ENCODE assay signal across 19 cellular contexts in the genomic region with DNA sequence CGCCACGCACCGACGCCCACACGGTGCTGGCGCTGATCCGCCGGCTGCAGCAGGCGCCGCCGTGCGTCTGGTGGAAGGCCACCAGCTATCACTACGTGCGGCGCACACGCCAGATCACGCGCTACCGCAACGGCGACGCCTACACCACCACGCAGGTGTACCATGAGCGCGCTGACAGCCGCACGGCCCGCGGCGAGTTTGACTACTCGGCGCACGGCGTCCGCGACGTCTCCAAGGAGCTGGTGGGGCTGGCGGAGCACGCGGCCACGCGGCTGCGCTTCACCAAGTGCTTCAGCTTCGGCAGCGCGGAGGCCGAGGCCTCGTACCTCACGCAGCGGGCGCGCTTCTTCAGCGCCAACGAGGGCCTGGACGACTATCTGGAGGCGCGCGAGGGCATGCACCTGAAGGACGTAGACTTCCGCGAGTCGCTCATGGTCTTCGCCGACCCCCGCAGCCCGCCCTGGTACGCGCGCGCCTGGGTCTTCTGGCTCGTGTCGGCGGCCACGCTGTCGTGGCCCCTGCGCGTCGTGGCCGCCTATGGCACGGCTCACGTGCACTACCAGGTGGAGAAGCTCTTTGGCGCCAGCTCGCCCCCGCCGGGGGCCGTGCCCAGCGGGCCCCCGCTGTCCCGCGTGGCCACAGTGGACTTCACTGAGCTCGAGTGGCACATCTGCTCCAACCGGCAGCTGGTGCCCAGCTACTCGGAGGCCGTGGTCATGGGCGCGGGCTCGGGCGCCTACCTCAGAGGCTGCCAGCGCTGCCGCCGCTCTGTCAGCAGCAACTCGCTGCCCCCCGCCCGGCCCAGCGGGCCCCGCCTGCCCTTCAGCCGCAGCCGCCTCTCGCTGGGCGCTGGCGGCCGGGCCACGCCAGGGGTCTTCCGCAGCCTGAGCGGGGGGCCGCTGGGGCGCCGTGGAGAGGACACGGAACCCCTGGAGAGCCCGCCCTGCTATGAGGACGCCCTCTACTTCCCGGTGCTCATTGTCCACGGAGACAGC. TPM values are rescaled to one million over a fixed set of nuclear protein-coding genes. Genes with fewer than 3 reads are reported as not detected.
DNase-seq lines count a peak whose midpoint lies in the region; ATAC-seq, FAIRE-seq and TF ChIP-seq lines count a peak whose summit lies in the region.
"Had no signal": no experiment of that assay in that cellular context is flagged by ENCODE, and none has a peak within 500 bp of the region (broad histone marks: within the 10 kb centered on the region; RNA-seq: fewer than 3 reads in every experiment).

No MANE protein-coding gene starts in this region.

- POLR2A ChIA-PET in activated CD4-positive, alpha-beta T cell treated with anti-CD3 and anti-CD28 coated beads for 36 hours (lab: Charles Lee), result no interaction called here
- POLR2A ChIA-PET in Caco-2 (lab: Charles Lee), result no interaction called here

- H3K9ac ChIP-seq in endodermal cell (ENCODE audit: extremely low read depth, low read length, poor library complexity, severe bottlenecking), result no peak overlapping the region
- H3K9ac ChIP-seq: BLaER1 treated with 17β-estradiol and CSF1 and Interleukin-3, amounts not matched to agents 10 nM and 100 nM had no signal

- no peak overlapping the region for H3K4me3 ChIP-seq in H7 (ENCODE audit: insufficient read depth, low read depth, low read length)
- no peak overlapping the region for H3K4me3 ChIP-seq in endodermal cell (ENCODE audit: low read length)
- H3K4me3 ChIP-seq in testis, result peak overlapping the region; percentile 15 to 26
- no peak overlapping the region for H3K4me3 ChIP-seq in Caco-2 (ENCODE audit: low read depth, low read length)
- H3K4me3 ChIP-seq: BLaER1 treated with 17β-estradiol and CSF1 and Interleukin-3, amounts not matched to agents 10 nM and 100 nM had no signal

- ATAC-seq in activated CD4-positive, alpha-beta T cell treated with anti-CD3 and anti-CD28 coated beads for 36 hours, result no peak
- ATAC-seq: HCT116 had no signal

- no peaks in the 10 kb centered on the region for H3K9me3 Mint-ChIP-seq in endodermal cell
- H3K9me3 Mint-ChIP-seq in activated CD4-positive, alpha-beta T cell treated with anti-CD3 and anti-CD28 coated beads for 36 hours (ENCODE audit: low read depth), result no peaks in the 10 kb centered on the region
- H3K9me3 Mint-ChIP-seq in Caco-2 (ENCODE audit: unreplicated experiment), result no peaks in the 10 kb centered on the region

- no peak for FAIRE-seq in H54 (lab: Jason Lieb, UNC)
- FAIRE-seq: GM18507 had no signal

- no peaks in the 10 kb centered on the region for H3K36me3 ChIP-seq in H7 (replicated peaks; ENCODE audit: control insufficient read depth, insufficient read depth, low read length)
- H3K36me3 ChIP-seq in endodermal cell (ENCODE audit: control insufficient read depth, insufficient read depth, low read length), result no peaks in the 10 kb centered on the region
- H3K36me3 ChIP-seq in testis (ENCODE audit: low read depth, missing control alignments), result no peaks in the 10 kb centered on the region
- H3K36me3 ChIP-seq in Caco-2 (ENCODE audit: control insufficient read depth, insufficient read depth, low read length), result no peaks in the 10 kb centered on the region
- H3K36me3 ChIP-seq: BLaER1 treated with 17β-estradiol and CSF1 and Interleukin-3, amounts not matched to agents 10 nM and 100 nM had no signal

- intact Hi-C loops in testis (cut with DNase I; ENCODE audit: low total_unique reads), result no loop called here
- intact Hi-C loops in activated CD4-positive, alpha-beta T cell treated with anti-CD3 and anti-CD28 coated beads for 36 hours (cut with DNase I, micrococcal nuclease), result no loop called here
- intact Hi-C loops in Caco-2 (cut with micrococcal nuclease; ENCODE audit: unreplicated experiment), result no loop called here

- no TSS peak for BruUV-seq in Caco-2 (replicated peaks; lab: Mats Ljungman, UMichigan)

- no peak overlapping the region for H3K4me3 Mint-ChIP-seq in endodermal cell
- H3K4me3 Mint-ChIP-seq in activated CD4-positive, alpha-beta T cell treated with anti-CD3 and anti-CD28 coated beads for 36 hours, result no peak overlapping the region
- no peak overlapping the region for H3K4me3 Mint-ChIP-seq in Caco-2 (ENCODE audit: unreplicated experiment)

- H3K4me1 Mint-ChIP-seq in endodermal cell (peaks cover 9% of the 10 kb centered on the region), Caco-2 (ENCODE audit: low read depth, unreplicated experiment) (peaks cover 21% of the 10 kb centered on the region)
- H3K4me1 Mint-ChIP-seq in activated CD4-positive, alpha-beta T cell treated with anti-CD3 and anti-CD28 coated beads for 36 hours, result peaks cover 8% of the 10 kb centered on the region

- no peaks in the 10 kb centered on the region for H3K9me3 ChIP-seq in endodermal cell (ENCODE audit: control insufficient read depth, low read length)
- H3K9me3 ChIP-seq in testis, result no peaks in the 10 kb centered on the region
- H3K9me3 ChIP-seq in Caco-2, result no peaks in the 10 kb centered on the region

- TF ChIP-seq POLR2A in testis (IDR thresholded peaks at IDR 0.05), result no peak
- TF ChIP-seq POLR2A in H54 (IDR thresholded peaks at IDR 0.05; ENCODE audit: low read depth, low read length), result no peak

- peak overlapping the region; percentile 30 for H3K27ac ChIP-seq in angular gyrus (ENCODE audit: low read depth, low read length)
- no peak overlapping the region for H3K27ac ChIP-seq in endodermal cell (ENCODE audit: low read depth, low read length)
- H3K27ac ChIP-seq in testis, result no peak overlapping the region
- H3K27ac ChIP-seq: BLaER1 treated with 17β-estradiol and CSF1 and Interleukin-3, amounts not matched to agents 10 nM and 100 nM; HL-60 had no signal

- DNase-seq in H7 (peak; percentile 55), endodermal cell (peak; percentile 39), testis (no peak), H54 (ENCODE audit: insufficient read length, low spot score) (no peak), Caco-2 (no peak)
- DNase-seq in activated CD4-positive, alpha-beta T cell treated with anti-CD3 and anti-CD28 coated beads for 36 hours, result no peak
- DNase-seq: ACHN; Calu3; CD4-positive, CD25-positive, alpha-beta regulatory T cell; DMS 273 treated with DMSO at 0.1 percent for 48 hours; GOT3; KBM-7 had no signal

- H3K27me3 Mint-ChIP-seq in endodermal cell (ENCODE audit: insufficient read depth) (peaks cover 47% of the 10 kb centered on the region), Caco-2 (ENCODE audit: insufficient read depth, unreplicated experiment) (peaks cover 6% of the 10 kb centered on the region)
- peaks cover 8% of the 10 kb centered on the region for H3K27me3 Mint-ChIP-seq in activated CD4-positive, alpha-beta T cell treated with anti-CD3 and anti-CD28 coated beads for 36 hours

- TF ChIP-seq CTCF in endodermal cell (conservative IDR thresholded peaks at IDR 0.05), result no peak
- TF ChIP-seq CTCF in testis (IDR thresholded peaks at IDR 0.05), result no peak
- no peak for TF ChIP-seq CTCF in Caco-2 (IDR thresholded peaks at IDR 0.05; ENCODE audit: insufficient read depth in 1 of 2, low read depth in 1 of 2, low read length in 1 of 2, severe bottlenecking in 1 of 2, unreplicated experiment in 1 of 2)

- H3K36me3 Mint-ChIP-seq in endodermal cell (ENCODE audit: low read depth) (no peaks in the 10 kb centered on the region), Caco-2 (ENCODE audit: insufficient read depth, unreplicated experiment) (peaks cover 9% of the 10 kb centered on the region)
- H3K36me3 Mint-ChIP-seq in activated CD4-positive, alpha-beta T cell treated with anti-CD3 and anti-CD28 coated beads for 36 hours (ENCODE audit: low read depth), result no peaks in the 10 kb centered on the region
- H3K36me3 Mint-ChIP-seq: CD4-positive, CD25-positive, alpha-beta regulatory T cell had no signal

- peaks cover 31% of the 10 kb centered on the region for H3K27me3 ChIP-seq in H7 (ENCODE audit: control insufficient read depth, insufficient read depth, low read length)
- H3K27me3 ChIP-seq in endodermal cell (ENCODE audit: control insufficient read depth, insufficient read depth, low read length, poor library complexity, severe bottlenecking), result peaks cover 45% of the 10 kb centered on the region
- H3K27me3 ChIP-seq in testis, result no peaks in the 10 kb centered on the region
- no peaks in the 10 kb centered on the region; the same call in 1 of the 2 replicates for H3K27me3 ChIP-seq in Caco-2 (replicated peaks; ENCODE audit: control insufficient read depth, insufficient read depth, low read length)

- WGBS in endodermal cell (ENCODE audit: insufficient coverage in 1 of 2, insufficient read length in 1 of 2), 2 experiments, result 94 to 97% methylated on average over 103 to 123 of the region's 123 CpGs
- 64 to 74% methylated on average over 13 to 114 of the region's 123 CpGs for WGBS in testis, 2 donors

- no peaks in the 10 kb centered on the region for H3K4me1 ChIP-seq in endodermal cell (ENCODE audit: control insufficient read depth, insufficient read depth, low read length)
- H3K4me1 ChIP-seq in testis, result peaks cover 8% of the 10 kb centered on the region
- H3K4me1 ChIP-seq in Caco-2, result peaks cover 12% of the 10 kb centered on the region

- H3K27ac Mint-ChIP-seq in endodermal cell, result no peak overlapping the region
- H3K27ac Mint-ChIP-seq in activated CD4-positive, alpha-beta T cell treated with anti-CD3 and anti-CD28 coated beads for 36 hours, result no peak overlapping the region
- H3K27ac Mint-ChIP-seq in Caco-2 (ENCODE audit: unreplicated experiment), result no peak overlapping the region

- CTCF ChIA-PET in activated CD4-positive, alpha-beta T cell treated with anti-CD3 and anti-CD28 coated beads for 36 hours (lab: Charles Lee), result interaction anchor here (0.7 kb wide), 1 partner anchor 95 kb away, joined by 3 read pairs; no protein-coding TSS in a partner anchor
- CTCF ChIA-PET in Caco-2 (lab: Charles Lee), result no interaction called here

RNA-seq across cellular contexts. Expression of a gene that starts 3.2 kb away (rescaled TPM):
- total RNA-seq in H7 (2014; rRNA removed; shearing (Covaris generic)), result 0.42 and 0.85 TPM in 2 replicates
- under 1 TPM in 1 of 2 donors, not detected in 1; 0.20 TPM for total RNA-seq in endodermal cell
- 0.50 TPM for polyA plus RNA-seq in endodermal cell (2013, experiment 1 of 2)
- polyA plus RNA-seq in endodermal cell (2013, experiment 2 of 2), result 0.41 TPM
- total RNA-seq in testis, result 1 to 10 TPM; 1.4 to 1.7 TPM
- 0.90 TPM for polyA plus RNA-seq in testis (ENCODE audit: insufficient read depth, low read depth, low replicate concordance)
- total RNA-seq in activated CD4-positive, alpha-beta T cell treated with anti-CD3 and anti-CD28 coated beads for 36 hours, result not detected
- total RNA-seq in Caco-2 (2022), result 0.68 and 0.88 TPM in 2 replicates
- total RNA-seq: A172; CD4-positive, CD25-positive, alpha-beta regulatory T cell; Daoy had no signal
- polyA plus RNA-seq: CD4-positive, CD25-positive, alpha-beta regulatory T cell had no signal

RNA-seq across cellular contexts. Expression of a gene that starts 6.0 kb away (rescaled TPM):
- 117 and 125 TPM in 2 replicates for total RNA-seq in H7 (2014; rRNA removed; shearing (Covaris generic))
- 10 to 100 TPM; 70.6 to 80.1 TPM for total RNA-seq in endodermal cell
- 55.2 TPM for polyA plus RNA-seq in endodermal cell (2013, experiment 1 of 2)
- polyA plus RNA-seq in endodermal cell (2013, experiment 2 of 2), result 51.0 TPM
- total RNA-seq in testis, result 10 to 100 TPM; 60.5 to 94.1 TPM
- polyA plus RNA-seq in testis (ENCODE audit: insufficient read depth, low read depth, low replicate concordance), result 82.6 TPM
- 10 to 100 TPM; 47.5 to 49.8 TPM for total RNA-seq in activated CD4-positive, alpha-beta T cell treated with anti-CD3 and anti-CD28 coated beads for 36 hours
- total RNA-seq in Caco-2 (2022), result 140 and 159 TPM in 2 replicates

RNA-seq across cellular contexts. Expression of a gene that starts 16.9 kb away (rescaled TPM):
- 3.5 and 12.0 TPM in 2 replicates for total RNA-seq in H7 (2014; rRNA removed; shearing (Covaris generic))
- 1 to 10 TPM; 3.5 to 3.8 TPM for total RNA-seq in endodermal cell
- polyA plus RNA-seq in endodermal cell (2013, experiment 1 of 2), result 74.4 TPM
- polyA plus RNA-seq in endodermal cell (2013, experiment 2 of 2), result 67.1 TPM
- 1 to 10 TPM; 4.0 to 7.4 TPM for total RNA-seq in testis
- 17.3 TPM for polyA plus RNA-seq in testis (ENCODE audit: insufficient read depth, low read depth, low replicate concordance)
- total RNA-seq in activated CD4-positive, alpha-beta T cell treated with anti-CD3 and anti-CD28 coated beads for 36 hours, result 1 to 10 TPM; 1.3 to 1.6 TPM
- total RNA-seq in Caco-2 (2022), result 4.9 and 6.1 TPM in 2 replicates
- polyA plus RNA-seq: CD4-positive, CD25-positive, alpha-beta regulatory T cell had no signal

RNA-seq across cellular contexts. Expression of a gene that starts 21.9 kb away (rescaled TPM):
- 0.83 and 1.4 TPM in 2 replicates for total RNA-seq in H7 (2014; rRNA removed; shearing (Covaris generic))
- under 1 TPM; 0.33 to 0.40 TPM for total RNA-seq in endodermal cell
- 4.7 TPM for polyA plus RNA-seq in endodermal cell (2013, experiment 1 of 2)
- 5.5 TPM for polyA plus RNA-seq in endodermal cell (2013, experiment 2 of 2)
- 1 to 10 TPM; 3.9 to 6.4 TPM for total RNA-seq in testis
- 35.5 TPM for polyA plus RNA-seq in testis (ENCODE audit: insufficient read depth, low read depth, low replicate concordance)
- total RNA-seq in activated CD4-positive, alpha-beta T cell treated with anti-CD3 and anti-CD28 coated beads for 36 hours, result under 1 TPM; 0.23 to 0.26 TPM
- total RNA-seq in Caco-2 (2022), result 0.27 TPM in 1 of 2 replicates, not detected in the other
- total RNA-seq: A172, Calu3 had no signal

RNA-seq across cellular contexts. Expression of a gene that starts 26.5 kb away (rescaled TPM):
- 140 and 165 TPM in 2 replicates for total RNA-seq in H7 (2014; rRNA removed; shearing (Covaris generic))
- total RNA-seq in endodermal cell (100 to 1,000 TPM; 122 to 126 TPM), testis (100 to 1,000 TPM in 1 of 2 donors, 10 to 100 TPM in 1; 63.2 to 107 TPM), Caco-2 (2022) (128 and 132 TPM in 2 replicates)
- polyA plus RNA-seq in endodermal cell (2013, experiment 1 of 2), result 110 TPM
- 101 TPM for polyA plus RNA-seq in endodermal cell (2013, experiment 2 of 2)
- 180 TPM for polyA plus RNA-seq in testis (ENCODE audit: insufficient read depth, low read depth, low replicate concordance)
- total RNA-seq in activated CD4-positive, alpha-beta T cell treated with anti-CD3 and anti-CD28 coated beads for 36 hours, result 100 to 1,000 TPM; 114 to 147 TPM

Comparison
In these comparisons a context has a peak if more than half of its experiments do, and no peak if none do; other contexts are left out.
1. DNase-seq: peak in H7 (single experiment) and endodermal cell (single experiment); none in testis (single experiment), activated CD4-positive, alpha-beta T cell treated with anti-CD3 and anti-CD28 coated beads for 36 hours (single experiment), H54 (single experiment) and Caco-2 (0 of 2).
2. H3K4me3 ChIP-seq: peak in testis (2 of 2); none in H7 (single experiment), endodermal cell (single experiment) and Caco-2 (single experiment).